ENCODE assay signal across 26 cellular contexts in genomic region chr9:16132513-16132912, GRCh38.
"Had no signal": no experiment of that assay in that cellular context is flagged by ENCODE, and none has a peak within 500 bp of the region (broad histone marks: within the 10 kb centered on the region; RNA-seq: fewer than 3 reads in every experiment).

No MANE protein-coding gene starts in this region.

- H3K4me2 ChIP-seq: smooth muscle cell had no signal

- H3K27ac ChIP-seq: colonic mucosa, dorsolateral prefrontal cortex, esophagus muscularis mucosa, lower lobe of right lung, upper lobe of left lung, VCaP had no signal

- H3K36me3 ChIP-seq: colonic mucosa, esophagus muscularis mucosa, lower lobe of right lung, upper lobe of left lung had no signal

- H3K4me1 Mint-ChIP-seq: activated CD4-positive, alpha-beta memory T cell treated with anti-CD3 and anti-CD28 coated beads, Interleukin-2, amount 10 ng/mL, durations not matched to agents 7 days and 5 days; activated naive CD4-positive, alpha-beta T cell treated with anti-CD3 and anti-CD28 coated beads, Interleukin-2, amount 10 ng/mL, durations not matched to agents 7 days and 5 days; central memory CD8-positive, alpha-beta T cell; naive B cell had no signal

- H3K9me3 ChIP-seq: colonic mucosa, lower lobe of right lung, upper lobe of left lung had no signal

- H3K4me3 Mint-ChIP-seq: activated CD4-positive, alpha-beta memory T cell treated with anti-CD3 and anti-CD28 coated beads, Interleukin-2, amount 10 ng/mL, durations not matched to agents 7 days and 5 days; activated CD4-positive, alpha-beta T cell treated with anti-CD3 and anti-CD28 coated beads, Interleukin-2, amount 10 ng/mL, durations not matched to agents 24 days and 14 days; activated naive CD4-positive, alpha-beta T cell treated with anti-CD3 and anti-CD28 coated beads, Interleukin-2, amount 10 ng/mL, durations not matched to agents 7 days and 5 days; activated naive CD8-positive, alpha-beta T cell treated with anti-CD3 and anti-CD28 coated beads, Interleukin-2, amount 50 U/mL, for 24 hours; brain; central memory CD8-positive, alpha-beta T cell; naive B cell; neural crest cell had no signal

- H3K27me3 ChIP-seq: colonic mucosa, esophagus muscularis mucosa, upper lobe of left lung had no signal

- H3K4me1 ChIP-seq: colonic mucosa, esophagus muscularis mucosa, lower lobe of right lung, upper lobe of left lung had no signal

- ATAC-seq: activated CD4-positive, CD25-positive, alpha-beta regulatory T cell treated with anti-CD3 and anti-CD28 coated beads, Interleukin-2, amount 50 U/mL, for 24 hours; activated naive CD8-positive, alpha-beta T cell treated with anti-CD3 and anti-CD28 coated beads, Interleukin-2, amount 50 U/mL, for 24 hours; lower lobe of right lung; sciatic nerve had no signal

- H3K4me3 ChIP-seq: colonic mucosa, dorsolateral prefrontal cortex, esophagus muscularis mucosa, lower lobe of right lung, smooth muscle cell, upper lobe of left lung had no signal

- H3K36me3 Mint-ChIP-seq: activated naive CD4-positive, alpha-beta T cell treated with anti-CD3 and anti-CD28 coated beads, Interleukin-2, amount 10 ng/mL, durations not matched to agents 7 days and 5 days; brain; naive B cell had no signal

- DNase-seq: activated CD4-positive, alpha-beta memory T cell treated with anti-CD3 and anti-CD28 coated beads, Interleukin-2, amount 10 ng/mL, durations not matched to agents 7 days and 5 days; activated CD4-positive, alpha-beta T cell treated with anti-CD3 and anti-CD28 coated beads, Interleukin-2, amount 10 ng/mL, durations not matched to agents 24 days and 14 days; activated effector memory CD4-positive, alpha-beta T cell treated with anti-CD3 and anti-CD28 coated beads, Interleukin-2, amount 50 U/mL, for 16 hours; activated naive CD4-positive, alpha-beta T cell treated with anti-CD3 and anti-CD28 coated beads, Interleukin-2, amount 10 ng/mL, durations not matched to agents 7 days and 5 days; activated naive CD8-positive, alpha-beta T cell treated with anti-CD3 and anti-CD28 coated beads, Interleukin-2, amount 50 U/mL, for 24 hours; anterior cingulate cortex; colonic mucosa; dorsolateral prefrontal cortex; foreskin fibroblast; kidney; lower lobe of right lung; naive B cell; occipital lobe; posterior cingulate gyrus; stimulated activated CD4-positive, alpha-beta T cell treated with anti-CD3 and anti-CD28 coated beads, Interleukin-2, amount 100 ng/mL, for 48 hours; stimulated activated naive CD4-positive, alpha-beta T cell treated with Interleukin-2 at 50 U/mL for 16 hours; T-helper 2 cell; upper lobe of left lung had no signal

- H3K27ac Mint-ChIP-seq: activated CD4-positive, alpha-beta memory T cell treated with anti-CD3 and anti-CD28 coated beads, Interleukin-2, amount 10 ng/mL, durations not matched to agents 7 days and 5 days; activated CD4-positive, alpha-beta T cell treated with anti-CD3 and anti-CD28 coated beads, Interleukin-2, amount 10 ng/mL, durations not matched to agents 24 days and 14 days; activated naive CD4-positive, alpha-beta T cell treated with anti-CD3 and anti-CD28 coated beads, Interleukin-2, amount 10 ng/mL, durations not matched to agents 7 days and 5 days; activated naive CD8-positive, alpha-beta T cell treated with anti-CD3 and anti-CD28 coated beads, Interleukin-2, amount 50 U/mL, for 24 hours; brain; naive B cell had no signal

- FAIRE-seq: kidney had no signal

- H3K9me3 Mint-ChIP-seq: activated CD4-positive, alpha-beta T cell treated with anti-CD3 and anti-CD28 coated beads, Interleukin-2, amount 10 ng/mL, durations not matched to agents 24 days and 14 days; activated naive CD4-positive, alpha-beta T cell treated with anti-CD3 and anti-CD28 coated beads, Interleukin-2, amount 10 ng/mL, durations not matched to agents 7 days and 5 days; activated naive CD8-positive, alpha-beta T cell treated with anti-CD3 and anti-CD28 coated beads, Interleukin-2, amount 50 U/mL, for 24 hours had no signal

- H3K27me3 Mint-ChIP-seq: activated CD4-positive, alpha-beta memory T cell treated with anti-CD3 and anti-CD28 coated beads, Interleukin-2, amount 10 ng/mL, durations not matched to agents 7 days and 5 days; activated CD4-positive, alpha-beta T cell treated with anti-CD3 and anti-CD28 coated beads, Interleukin-2, amount 10 ng/mL, durations not matched to agents 24 days and 14 days; activated naive CD4-positive, alpha-beta T cell treated with anti-CD3 and anti-CD28 coated beads, Interleukin-2, amount 10 ng/mL, durations not matched to agents 7 days and 5 days; activated naive CD8-positive, alpha-beta T cell treated with anti-CD3 and anti-CD28 coated beads, Interleukin-2, amount 50 U/mL, for 24 hours; central memory CD8-positive, alpha-beta T cell had no signal
